ENCODE assay signal across 8 cellular contexts in the genomic region with DNA sequence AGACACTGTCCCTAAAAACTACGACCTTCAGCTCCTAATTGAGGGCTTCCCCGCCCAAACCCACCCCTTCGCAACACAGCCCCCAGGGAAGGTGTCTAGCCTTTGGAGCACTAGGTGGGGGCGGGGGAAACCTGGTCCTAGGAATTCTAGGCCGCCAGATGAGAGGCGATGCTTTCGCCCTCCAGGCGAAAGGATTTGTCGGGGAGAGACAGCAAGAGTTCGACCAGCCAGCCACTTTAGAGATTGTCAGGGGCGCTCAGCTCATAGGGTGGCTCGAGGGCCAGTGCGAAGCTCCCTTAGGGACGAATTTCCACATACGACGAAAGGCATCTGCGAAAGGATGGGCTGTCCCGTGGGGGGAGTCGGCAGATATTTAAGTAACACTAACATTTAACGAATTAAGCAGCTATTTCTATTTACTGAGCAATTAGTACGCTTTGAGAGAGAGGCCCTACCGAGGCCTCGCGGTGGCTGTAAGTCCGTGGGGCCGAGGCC.
DNase-seq lines count a peak whose midpoint lies in the region; ATAC-seq lines count a peak whose summit lies in the region.

No MANE protein-coding gene starts in this region.

- no peaks in the 10 kb centered on the region for H3K9me3 Mint-ChIP-seq in stimulated activated naive CD8-positive, alpha-beta T cell treated with anti-CD3 and anti-CD28 coated beads, Interleukin-15, Interleukin-2, amounts not matched to agents 100 ng/mL and 50 ng/mL, for 24 hours
- H3K9me3 Mint-ChIP-seq in memory B cell, result no peaks in the 10 kb centered on the region

- DNase-seq in stimulated activated naive CD8-positive, alpha-beta T cell treated with anti-CD3 and anti-CD28 coated beads, Interleukin-15, Interleukin-2, amounts not matched to agents 100 U/mL and 50 U/mL, for 24 hours, result no peak
- DNase-seq in memory B cell (ENCODE audit: low spot score in 2 of 2) (no peak), NCI-H774 (lab: John Stamatoyannopoulos, UW) (no peak), NCI-H146 treated with DMSO at 0.1 percent for 48 hours (lab: John Stamatoyannopoulos, UW; ENCODE audit: unreplicated experiment) (no peak), AG08395 (ENCODE audit: low spot score) (no peak)
- DNase-seq in stimulated activated CD4-positive, alpha-beta T cell treated with anti-CD3 and anti-CD28 coated beads, Interleukin-4, amount 100 ng/mL, for 4 hours, result no peak

- H3K4me3 Mint-ChIP-seq in stimulated activated naive CD8-positive, alpha-beta T cell treated with anti-CD3 and anti-CD28 coated beads, Interleukin-15, Interleukin-2, amounts not matched to agents 100 ng/mL and 50 ng/mL, for 24 hours, result peak overlapping the region; percentile 94
- peak overlapping the region; percentile 90 for H3K4me3 Mint-ChIP-seq in memory B cell

- H3K27ac ChIP-seq in angular gyrus (ENCODE audit: low read depth, low read length), result peak overlapping the region; percentile 90

- H3K4me1 Mint-ChIP-seq in stimulated activated naive CD8-positive, alpha-beta T cell treated with anti-CD3 and anti-CD28 coated beads, Interleukin-15, Interleukin-2, amounts not matched to agents 100 ng/mL and 50 ng/mL, for 24 hours (ENCODE audit: low read depth), result peaks cover 36% of the 10 kb centered on the region
- peaks cover 6% of the 10 kb centered on the region for H3K4me1 Mint-ChIP-seq in memory B cell

- peak overlapping the region; percentile 98 for H3K27ac Mint-ChIP-seq in stimulated activated naive CD8-positive, alpha-beta T cell treated with anti-CD3 and anti-CD28 coated beads, Interleukin-15, Interleukin-2, amounts not matched to agents 100 ng/mL and 50 ng/mL, for 24 hours
- H3K27ac Mint-ChIP-seq in memory B cell, result peak overlapping the region; percentile 77

- H3K36me3 Mint-ChIP-seq in stimulated activated naive CD8-positive, alpha-beta T cell treated with anti-CD3 and anti-CD28 coated beads, Interleukin-15, Interleukin-2, amounts not matched to agents 100 ng/mL and 50 ng/mL, for 24 hours (ENCODE audit: low read depth), result no peaks in the 10 kb centered on the region
- no peaks in the 10 kb centered on the region for H3K36me3 Mint-ChIP-seq in memory B cell

- no peak for ATAC-seq in stimulated activated naive CD8-positive, alpha-beta T cell treated with anti-CD3 and anti-CD28 coated beads, Interleukin-15, Interleukin-2, amounts not matched to agents 100 U/mL and 50 U/mL, for 24 hours
- ATAC-seq in memory B cell (ENCODE audit: low read depth), result peak; percentile 37

- no peaks in the 10 kb centered on the region for H3K27me3 Mint-ChIP-seq in stimulated activated naive CD8-positive, alpha-beta T cell treated with anti-CD3 and anti-CD28 coated beads, Interleukin-15, Interleukin-2, amounts not matched to agents 100 ng/mL and 50 ng/mL, for 24 hours
- H3K27me3 Mint-ChIP-seq in memory B cell, result peaks cover 3% of the 10 kb centered on the region
